Comparison of ENCODE assay signal across 15 cellular contexts in the genomic region with DNA sequence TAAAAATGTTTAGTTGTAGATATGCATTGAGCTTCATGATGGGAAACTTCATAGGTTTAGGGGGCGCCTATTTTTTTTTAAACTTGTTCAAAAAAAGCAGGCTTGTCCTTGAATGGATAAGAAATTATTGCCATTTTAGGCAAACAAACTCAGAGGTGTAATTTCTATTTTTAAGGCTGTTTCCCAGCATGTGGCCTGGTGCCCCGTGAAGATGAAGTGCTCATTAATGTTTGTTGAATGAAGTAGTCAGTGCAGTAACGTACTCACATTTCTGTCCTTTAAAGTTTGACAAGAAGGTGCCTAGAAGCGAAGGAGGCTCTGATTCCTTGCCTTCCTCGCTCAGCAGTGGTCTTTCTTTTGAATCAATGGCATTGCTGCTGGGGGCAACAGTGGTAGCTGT.
"Had no signal": no experiment of that assay in that cellular context is flagged by ENCODE, and none has a peak within 500 bp of the region (broad histone marks: within the 10 kb centered on the region; RNA-seq: fewer than 3 reads in every experiment).

No MANE protein-coding gene starts in this region.

- H3K27ac ChIP-seq: thyroid gland had no signal

- H3K9me3 ChIP-seq: ovary, thyroid gland had no signal

- H3K36me3 ChIP-seq: ovary, thyroid gland had no signal

- DNase-seq: activated CD4-positive, alpha-beta T cell treated with anti-CD3 and anti-CD28 coated beads, Interleukin-2, amount 50 U/mL, for 48 hours; activated CD8-positive, alpha-beta memory T cell treated with anti-CD3 and anti-CD28 coated beads, Interleukin-2, amount 10 ng/mL, durations not matched to agents 7 days and 5 days; activated naive CD4-positive, alpha-beta T cell treated with anti-CD3 and anti-CD28 coated beads, Interleukin-2, amount 50 U/mL, for 16 hours; activated T-cell treated with anti-CD3 and anti-CD28 coated beads, Interleukin-2, amount 50 U/mL, for 24 hours; caudate nucleus; effector CD4-positive, alpha-beta T cell; ovary; retina; stimulated activated CD4-positive, alpha-beta T cell treated with anti-CD3 and anti-CD28 coated beads, Interleukin-12 subunit alpha, Interleukin-12 subunit beta, amount 100 ng/mL, for 4 hours; stimulated activated CD4-positive, alpha-beta T cell treated with anti-CD3 and anti-CD28 coated beads, Interleukin-2, amount 100 ng/mL, for 24 hours; T-cell; T1000; thyroid gland had no signal

- H3K27me3 ChIP-seq: ovary, thyroid gland had no signal

- ATAC-seq: activated CD8-positive, alpha-beta memory T cell treated with anti-CD3 and anti-CD28 coated beads, Interleukin-2, amount 10 ng/mL, durations not matched to agents 7 days and 5 days; T-cell had no signal

- H3K4me3 ChIP-seq: coronary artery, ovary, thyroid gland had no signal

- FAIRE-seq: urothelium cell line had no signal
